In the genomic region with DNA sequence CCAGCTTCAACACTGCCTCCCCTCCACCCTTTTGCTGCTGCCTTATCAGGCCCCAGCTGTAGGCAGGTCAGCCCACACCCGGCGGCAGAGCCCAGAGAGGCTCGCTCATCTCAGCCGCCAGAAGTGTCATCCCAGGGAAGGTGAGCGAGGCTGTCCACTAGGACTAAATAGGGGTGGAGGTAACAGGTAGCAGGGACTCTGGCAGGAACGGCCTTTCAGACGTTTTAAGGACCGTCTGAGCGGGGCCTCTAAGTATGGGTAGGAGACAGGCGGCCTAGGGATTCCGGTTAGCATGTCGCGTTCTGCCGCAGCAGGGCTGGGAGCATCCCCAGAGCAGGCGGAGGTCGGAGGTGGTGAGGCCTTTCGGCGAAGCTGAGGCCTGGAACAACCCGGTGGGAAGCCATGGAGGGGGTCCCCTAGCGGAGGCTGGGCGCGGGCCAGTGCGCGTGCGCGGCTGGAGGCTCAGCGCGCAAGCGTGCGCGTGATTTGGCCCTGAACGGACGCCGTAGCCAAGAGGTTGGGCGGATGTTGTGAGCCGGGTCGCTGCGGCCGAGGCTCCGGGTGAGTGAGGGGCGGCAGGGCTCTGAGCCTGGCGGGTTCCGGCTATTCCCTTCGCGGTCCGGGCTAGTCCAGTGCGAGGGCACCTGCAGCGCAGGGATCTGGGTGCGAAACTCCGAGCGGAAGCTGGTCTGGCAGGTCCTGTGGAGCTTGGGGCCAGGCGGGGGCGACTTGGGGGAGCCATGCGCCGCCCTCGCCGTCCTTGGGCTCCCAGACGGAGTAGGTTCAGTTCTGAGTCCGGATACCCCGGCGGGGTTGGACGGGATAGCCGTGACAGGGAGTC, we compare ENCODE assay signal across 1 cellular context.
A peak's percentile ranks its signal among the peaks of the same experiment; 100 is the strongest.
TF ChIP-seq lines count a peak whose summit lies in the region.

Gene MST1 (minus strand): TSS at position 429 of the 841 bp plus-strand sequence. CDS start 783 bp downstream, outside the sequence.
Gene RNF123 (plus strand): TSS at position 512 of the 841 bp plus-strand sequence. CDS start 1,609 bp downstream, outside the sequence.

TF ChIP-seq in HepG2, 621 proteins besides CTCF, POLR2A, EP300 and RAD21 (continued from another document and continues in another):
- TF ChIP-seq, protein P1, sequence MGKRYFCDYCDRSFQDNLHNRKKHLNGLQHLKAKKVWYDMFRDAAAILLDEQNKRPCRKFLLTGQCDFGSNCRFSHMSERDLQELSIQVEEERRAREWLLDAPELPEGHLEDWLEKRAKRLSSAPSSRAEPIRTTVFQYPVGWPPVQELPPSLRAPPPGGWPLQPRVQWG (CRISPR knock-in tag; IDR thresholded peaks at IDR 0.05; ENCODE audit: borderline replicate concordance, low read depth) = no peak
- TF ChIP-seq RBM39 (IDR thresholded peaks at IDR 0.05; ENCODE audit: low read depth, low read length, poor library complexity, severe bottlenecking) (no peak), ZNF766 (CRISPR knock-in tag; IDR thresholded peaks at IDR 0.05; ENCODE audit: borderline replicate concordance) (no peak), HDAC2 (CRISPR knock-in tag; IDR thresholded peaks at IDR 0.05) (peak; percentile 74), LCORL (IDR thresholded peaks at IDR 0.05) (no peak), LCORL (CRISPR knock-in tag; IDR thresholded peaks at IDR 0.05) (peak; percentile 67; the same call in 1 of the 2 replicates), ZNF460 (CRISPR knock-in tag; IDR thresholded peaks at IDR 0.05; ENCODE audit: borderline replicate concordance) (no peak), NFIB (CRISPR knock-in tag; IDR thresholded peaks at IDR 0.05; ENCODE audit: borderline replicate concordance) (no peak), CENPBD1 (CRISPR knock-in tag; IDR thresholded peaks at IDR 0.05; ENCODE audit: borderline replicate concordance, low read depth) (no peak), TERF1 (CRISPR knock-in tag; IDR thresholded peaks at IDR 0.05) (no peak), ZFY (CRISPR knock-in tag; IDR thresholded peaks at IDR 0.05) (peak; percentile 58; the same call in 1 of the 2 replicates), KAT8 (CRISPR knock-in tag; IDR thresholded peaks at IDR 0.05) (peak; percentile 92), ZNF275 (CRISPR knock-in tag; IDR thresholded peaks at IDR 0.05; ENCODE audit: borderline replicate concordance) (no peak; the same call in 1 of the 2 replicates), ZHX1 (CRISPR knock-in tag; IDR thresholded peaks at IDR 0.05; ENCODE audit: low read depth) (no peak), FOXO4 (CRISPR knock-in tag; conservative IDR thresholded peaks at IDR 0.05) (no peak), SNAPC2 (CRISPR knock-in tag; IDR thresholded peaks at IDR 0.05) (no peak; the same call in 1 of the 2 replicates), MTF2 (CRISPR knock-in tag; IDR thresholded peaks at IDR 0.05; ENCODE audit: borderline replicate concordance) (0 out of 2 replicates have a peak, but pooled peaks have one; percentile 50), ZMYM2 (CRISPR knock-in tag; IDR thresholded peaks at IDR 0.05) (no peak), ZKSCAN5 (CRISPR knock-in tag; IDR thresholded peaks at IDR 0.05) (no peak), ZNF160 (CRISPR knock-in tag; IDR thresholded peaks at IDR 0.05) (no peak), CHD4 (IDR thresholded peaks at IDR 0.05; ENCODE audit: borderline replicate concordance, low read length) (peak; percentile 76; the same call in 1 of the 2 replicates), KDM1A (CRISPR knock-in tag; IDR thresholded peaks at IDR 0.05) (no peak), ZFP36L1 (CRISPR knock-in tag; IDR thresholded peaks at IDR 0.05) (no peak), U2AF1 (optimal IDR thresholded peaks at IDR 0.05; ENCODE audit: low read depth, low read length) (no peak), MAZ (IDR thresholded peaks at IDR 0.05; ENCODE audit: borderline replicate concordance, low read depth, low read length) (no peak), MAZ (CRISPR knock-in tag; IDR thresholded peaks at IDR 0.05; ENCODE audit: low read depth) (peak; percentile 70), CC2D1A (CRISPR knock-in tag; IDR thresholded peaks at IDR 0.05) (0 out of 2 replicates have a peak, but pooled peaks have one; percentile 33), SNAI1 (CRISPR knock-in tag; IDR thresholded peaks at IDR 0.05; ENCODE audit: borderline replicate concordance) (no peak), KDM2A (CRISPR knock-in tag; IDR thresholded peaks at IDR 0.05; ENCODE audit: borderline replicate concordance, low read depth) (peak; percentile 98), RFX1 (IDR thresholded peaks at IDR 0.05) (no peak), ZNF143 (CRISPR knock-in tag; IDR thresholded peaks at IDR 0.05) (0 out of 2 replicates have a peak, but pooled peaks have one; percentile 20), CBFB (CRISPR knock-in tag; IDR thresholded peaks at IDR 0.05) (peak; percentile 84; the same call in 1 of the 2 replicates), HOXD1 (CRISPR knock-in tag; IDR thresholded peaks at IDR 0.05) (no peak), ZFX (CRISPR knock-in tag; IDR thresholded peaks at IDR 0.05; ENCODE audit: low read depth) (peak; percentile 87), ZNF556 (CRISPR knock-in tag; IDR thresholded peaks at IDR 0.05; ENCODE audit: borderline replicate concordance) (peak; percentile 90), NPAS2 (CRISPR knock-in tag; IDR thresholded peaks at IDR 0.05; ENCODE audit: borderline replicate concordance) (no peak), ZNF274 (CRISPR knock-in tag; IDR thresholded peaks at IDR 0.05) (no peak; the same call in 1 of the 2 replicates)
- TF ChIP-seq, protein P2, sequence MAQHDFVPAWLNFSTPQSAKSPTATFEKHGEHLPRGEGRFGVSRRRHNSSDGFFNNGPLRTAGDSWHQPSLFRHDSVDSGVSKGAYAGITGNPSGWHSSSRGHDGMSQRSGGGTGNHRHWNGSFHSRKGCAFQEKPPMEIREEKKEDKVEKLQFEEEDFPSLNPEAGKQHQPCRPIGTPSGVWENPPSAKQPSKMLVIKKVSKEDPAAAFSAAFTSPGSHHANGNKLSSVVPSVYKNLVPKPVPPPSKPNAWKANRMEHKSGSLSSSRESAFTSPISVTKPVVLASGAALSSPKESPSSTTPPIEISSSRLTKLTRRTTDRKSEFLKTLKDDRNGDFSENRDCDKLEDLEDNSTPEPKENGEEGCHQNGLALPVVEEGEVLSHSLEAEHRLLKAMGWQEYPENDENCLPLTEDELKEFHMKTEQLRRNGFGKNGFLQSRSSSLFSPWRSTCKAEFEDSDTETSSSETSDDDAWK (CRISPR knock-in tag; IDR thresholded peaks at IDR 0.05) = no peak
- TF ChIP-seq, protein P3, sequence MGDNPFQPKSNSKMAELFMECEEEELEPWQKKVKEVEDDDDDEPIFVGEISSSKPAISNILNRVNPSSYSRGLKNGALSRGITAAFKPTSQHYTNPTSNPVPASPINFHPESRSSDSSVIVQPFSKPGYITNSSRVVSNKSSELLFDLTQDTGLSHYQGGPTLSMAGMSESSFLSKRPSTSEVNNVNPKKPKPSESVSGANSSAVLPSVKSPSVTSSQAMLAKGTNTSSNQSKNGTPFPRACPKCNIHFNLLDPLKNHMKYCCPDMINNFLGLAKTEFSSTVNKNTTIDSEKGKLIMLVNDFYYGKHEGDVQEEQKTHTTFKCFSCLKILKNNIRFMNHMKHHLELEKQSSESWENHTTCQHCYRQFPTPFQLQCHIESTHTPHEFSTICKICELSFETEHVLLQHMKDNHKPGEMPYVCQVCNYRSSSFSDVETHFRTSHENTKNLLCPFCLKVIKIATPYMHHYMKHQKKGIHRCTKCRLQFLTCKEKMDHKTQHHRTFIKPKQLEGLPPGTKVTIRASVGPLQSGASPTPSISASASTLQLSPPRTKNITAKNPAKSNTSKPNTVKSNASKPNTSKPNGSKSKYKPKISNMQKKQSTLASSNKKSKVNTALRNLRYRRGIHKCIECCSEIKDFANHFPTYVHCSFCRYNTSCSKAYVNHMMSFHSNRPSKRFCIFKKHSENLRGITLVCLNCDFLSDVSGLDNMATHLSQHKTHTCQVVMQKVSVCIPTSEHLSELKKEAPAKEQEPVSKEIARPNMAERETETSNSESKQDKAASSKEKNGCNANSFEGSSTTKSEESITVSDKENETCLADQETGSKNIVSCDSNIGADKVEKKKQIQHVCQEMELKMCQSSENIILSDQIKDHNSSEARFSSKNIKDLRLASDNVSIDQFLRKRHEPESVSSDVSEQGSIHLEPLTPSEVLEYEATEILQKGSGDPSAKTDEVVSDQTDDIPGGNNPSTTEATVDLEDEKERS (CRISPR knock-in tag; IDR thresholded peaks at IDR 0.05) = no peak
- TF ChIP-seq, protein P4, sequence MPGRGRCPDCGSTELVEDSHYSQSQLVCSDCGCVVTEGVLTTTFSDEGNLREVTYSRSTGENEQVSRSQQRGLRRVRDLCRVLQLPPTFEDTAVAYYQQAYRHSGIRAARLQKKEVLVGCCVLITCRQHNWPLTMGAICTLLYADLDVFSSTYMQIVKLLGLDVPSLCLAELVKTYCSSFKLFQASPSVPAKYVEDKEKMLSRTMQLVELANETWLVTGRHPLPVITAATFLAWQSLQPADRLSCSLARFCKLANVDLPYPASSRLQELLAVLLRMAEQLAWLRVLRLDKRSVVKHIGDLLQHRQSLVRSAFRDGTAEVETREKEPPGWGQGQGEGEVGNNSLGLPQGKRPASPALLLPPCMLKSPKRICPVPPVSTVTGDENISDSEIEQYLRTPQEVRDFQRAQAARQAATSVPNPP (CRISPR knock-in tag; IDR thresholded peaks at IDR 0.05) = no peak
- TF ChIP-seq, protein P5, sequence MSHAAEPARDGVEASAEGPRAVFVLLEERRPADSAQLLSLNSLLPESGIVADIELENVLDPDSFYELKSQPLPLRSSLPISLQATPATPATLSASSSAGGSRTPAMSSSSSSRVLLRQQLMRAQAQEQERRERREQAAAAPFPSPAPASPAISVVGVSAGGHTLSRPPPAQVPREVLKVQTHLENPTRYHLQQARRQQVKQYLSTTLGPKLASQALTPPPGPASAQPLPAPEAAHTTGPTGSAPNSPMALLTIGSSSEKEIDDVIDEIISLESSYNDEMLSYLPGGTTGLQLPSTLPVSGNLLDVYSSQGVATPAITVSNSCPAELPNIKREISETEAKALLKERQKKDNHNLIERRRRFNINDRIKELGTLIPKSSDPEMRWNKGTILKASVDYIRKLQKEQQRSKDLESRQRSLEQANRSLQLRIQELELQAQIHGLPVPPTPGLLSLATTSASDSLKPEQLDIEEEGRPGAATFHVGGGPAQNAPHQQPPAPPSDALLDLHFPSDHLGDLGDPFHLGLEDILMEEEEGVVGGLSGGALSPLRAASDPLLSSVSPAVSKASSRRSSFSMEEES (CRISPR knock-in tag; IDR thresholded peaks at IDR 0.05) = peak; percentile 43; the same call in 1 of the 2 replicates
- TF ChIP-seq, protein P6, sequence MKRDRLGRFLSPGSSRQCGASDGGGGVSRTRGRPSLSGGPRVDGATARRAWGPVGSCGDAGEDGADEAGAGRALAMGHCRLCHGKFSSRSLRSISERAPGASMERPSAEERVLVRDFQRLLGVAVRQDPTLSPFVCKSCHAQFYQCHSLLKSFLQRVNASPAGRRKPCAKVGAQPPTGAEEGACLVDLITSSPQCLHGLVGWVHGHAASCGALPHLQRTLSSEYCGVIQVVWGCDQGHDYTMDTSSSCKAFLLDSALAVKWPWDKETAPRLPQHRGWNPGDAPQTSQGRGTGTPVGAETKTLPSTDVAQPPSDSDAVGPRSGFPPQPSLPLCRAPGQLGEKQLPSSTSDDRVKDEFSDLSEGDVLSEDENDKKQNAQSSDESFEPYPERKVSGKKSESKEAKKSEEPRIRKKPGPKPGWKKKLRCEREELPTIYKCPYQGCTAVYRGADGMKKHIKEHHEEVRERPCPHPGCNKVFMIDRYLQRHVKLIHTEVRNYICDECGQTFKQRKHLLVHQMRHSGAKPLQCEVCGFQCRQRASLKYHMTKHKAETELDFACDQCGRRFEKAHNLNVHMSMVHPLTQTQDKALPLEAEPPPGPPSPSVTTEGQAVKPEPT (CRISPR knock-in tag; IDR thresholded peaks at IDR 0.05; ENCODE audit: low read depth) = 0 out of 2 replicates have a peak, but pooled peaks have one; percentile 51
